Comparison of ENCODE assay signal across 1 cellular context in the genomic region with DNA sequence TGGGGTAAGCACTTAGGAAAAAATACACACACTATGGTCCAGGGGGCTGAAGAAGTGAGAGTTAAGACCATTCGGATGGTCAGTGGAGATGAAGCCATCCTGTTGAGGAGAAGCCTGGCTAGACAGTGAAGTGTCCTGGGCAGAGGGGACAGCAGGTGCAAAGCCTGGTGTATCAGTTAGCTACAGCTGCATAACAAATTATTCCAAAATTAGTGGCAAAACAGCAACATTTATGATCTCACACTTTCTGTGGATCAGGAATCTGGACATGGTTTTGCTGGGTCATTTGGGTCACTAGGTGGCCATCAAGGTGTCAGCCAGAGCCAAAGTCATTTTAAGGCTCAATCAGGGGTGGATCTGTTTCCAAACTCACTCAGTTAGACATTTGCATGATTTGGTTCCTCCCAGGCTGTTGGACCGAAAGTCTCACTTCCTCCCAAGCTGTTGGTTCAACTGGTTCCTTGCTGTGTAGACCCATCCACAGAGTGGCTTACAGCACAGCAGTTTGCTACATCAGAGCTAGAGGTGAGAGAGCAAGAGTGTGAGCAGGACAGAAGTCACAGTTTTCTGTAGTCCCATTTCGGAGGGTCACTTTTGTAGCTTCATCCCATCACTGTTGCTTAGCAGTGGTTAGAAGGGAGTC.
TF ChIP-seq lines count a peak whose summit lies in the region.

No MANE protein-coding gene starts in this region.

TF ChIP-seq in K562, 482 proteins besides CTCF, POLR2A, EP300 and RAD21 (continued from another document):
- TF ChIP-seq AFF4 (CRISPR knock-in tag; IDR thresholded peaks at IDR 0.05) (no peak), CBX3 (IDR thresholded peaks at IDR 0.05; ENCODE audit: borderline replicate concordance in 1 of 2, low read length in 2 of 2) (0 out of 3 replicates have a peak, but pooled peaks of 1 of the 2 experiments have one; percentile 39)
TF ChIP-seq in K562: peak in this region for 5.
